Comparison of ENCODE assay signal across 16 cellular contexts in the genomic region with DNA sequence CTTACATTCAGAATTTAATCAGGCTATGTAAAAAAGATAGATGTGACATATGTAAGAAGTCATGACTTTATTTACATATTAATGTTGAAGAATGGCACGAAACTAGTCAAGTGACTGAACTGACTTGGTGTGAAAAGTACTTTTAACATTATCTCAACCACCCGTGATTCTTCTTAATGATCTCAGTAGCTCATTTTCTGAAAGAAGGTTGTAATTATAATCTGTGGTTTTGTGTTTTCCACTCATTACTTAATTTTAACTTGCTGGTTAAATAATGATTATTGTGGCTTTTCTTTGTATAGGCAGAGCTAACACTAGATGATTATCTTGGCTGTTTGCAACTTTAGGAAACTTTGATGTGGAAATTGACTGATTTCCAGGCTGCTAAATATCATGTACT. TPM values are rescaled to one million over a fixed set of nuclear protein-coding genes. Genes with fewer than 3 reads are reported as not detected.
DNase-seq lines count a peak whose midpoint lies in the region; ATAC-seq and TF ChIP-seq lines count a peak whose summit lies in the region.
"Had no signal": no experiment of that assay in that cellular context is flagged by ENCODE, and none has a peak within 500 bp of the region (broad histone marks: within the 10 kb centered on the region; RNA-seq: fewer than 3 reads in every experiment).

No MANE protein-coding gene starts in this region.

- peaks cover 15% of the 10 kb centered on the region for H3K36me3 Mint-ChIP-seq in activated naive CD8-positive, alpha-beta T cell treated with anti-CD3 and anti-CD28 coated beads for 36 hours
- peaks cover 24% of the 10 kb centered on the region for H3K36me3 Mint-ChIP-seq in activated naive CD8-positive, alpha-beta T cell treated with anti-CD3 and anti-CD28 coated beads, Interleukin-2, amount 50 U/mL, for 24 hours (ENCODE audit: low read depth)
- H3K36me3 Mint-ChIP-seq in T-helper 2 cell treated with Interferon-gamma antibody and Interleukin-4, amounts not matched to agents 5 μg/mL and 100 μg/mL, for 36 hours (ENCODE audit: low read depth) = peaks cover 35% of the 10 kb centered on the region

- DNase-seq in activated naive CD8-positive, alpha-beta T cell treated with anti-CD3 and anti-CD28 coated beads for 36 hours = no peak
- no peak for DNase-seq in activated naive CD8-positive, alpha-beta T cell treated with anti-CD3 and anti-CD28 coated beads, Interleukin-2, amount 50 U/mL, for 24 hours
- DNase-seq in T-helper 2 cell treated with Interferon-gamma antibody and Interleukin-4, amounts not matched to agents 5 μg/mL and 100 μg/mL, for 36 hours (ENCODE audit: low spot score) = no peak
- peak; percentile 31 for DNase-seq in epithelial cell of proximal tubule (ENCODE audit: low read depth)
- DNase-seq: GM23248, NCI-H1417 treated with DMSO at 0.1 percent for 48 hours, NCI-H2029, NCI-H2171, NCI-H446, NCI-H69 had no signal

- H3K4me3 ChIP-seq in epithelial cell of proximal tubule (ENCODE audit: low read depth, low read length) = no peak overlapping the region
- H3K4me3 ChIP-seq: GM23248, K562 had no signal

- peak overlapping the region; percentile 29 for H3K27ac Mint-ChIP-seq in activated naive CD8-positive, alpha-beta T cell treated with anti-CD3 and anti-CD28 coated beads for 36 hours
- H3K27ac Mint-ChIP-seq in activated naive CD8-positive, alpha-beta T cell treated with anti-CD3 and anti-CD28 coated beads, Interleukin-2, amount 50 U/mL, for 24 hours = no peak overlapping the region
- H3K27ac Mint-ChIP-seq in T-helper 2 cell treated with Interferon-gamma antibody and Interleukin-4, amounts not matched to agents 5 μg/mL and 100 μg/mL, for 36 hours = peak overlapping the region; percentile 65

- ATAC-seq in activated naive CD8-positive, alpha-beta T cell treated with anti-CD3 and anti-CD28 coated beads, Interleukin-2, amount 50 U/mL, for 24 hours = no peak
- ATAC-seq in HG02763 (IDR thresholded peaks at IDR 0.05; ENCODE audit: unreplicated experiment) (no peak), GM18505 (IDR thresholded peaks at IDR 0.05; ENCODE audit: unreplicated experiment) (no peak), HG03354 (IDR thresholded peaks at IDR 0.05; ENCODE audit: poor library complexity, severe bottlenecking, unreplicated experiment) (no peak)
- ATAC-seq: HCT116, K562 had no signal

- H3K27me3 Mint-ChIP-seq in activated naive CD8-positive, alpha-beta T cell treated with anti-CD3 and anti-CD28 coated beads for 36 hours = no peaks in the 10 kb centered on the region
- no peaks in the 10 kb centered on the region for H3K27me3 Mint-ChIP-seq in activated naive CD8-positive, alpha-beta T cell treated with anti-CD3 and anti-CD28 coated beads, Interleukin-2, amount 50 U/mL, for 24 hours
- no peaks in the 10 kb centered on the region for H3K27me3 Mint-ChIP-seq in T-helper 2 cell treated with Interferon-gamma antibody and Interleukin-4, amounts not matched to agents 5 μg/mL and 100 μg/mL, for 36 hours (ENCODE audit: low read depth)

- TF ChIP-seq POLR2A in GM18505 (IDR thresholded peaks at IDR 0.05; ENCODE audit: borderline replicate concordance, extremely low read depth, insufficient read depth, insufficient read length) = no peak

- TF ChIP-seq CTCF in epithelial cell of proximal tubule (conservative IDR thresholded peaks at IDR 0.05; ENCODE audit: low read depth, low read length) = no peak

- no peaks in the 10 kb centered on the region for H3K9me3 Mint-ChIP-seq in activated naive CD8-positive, alpha-beta T cell treated with anti-CD3 and anti-CD28 coated beads for 36 hours
- H3K9me3 Mint-ChIP-seq in activated naive CD8-positive, alpha-beta T cell treated with anti-CD3 and anti-CD28 coated beads, Interleukin-2, amount 50 U/mL, for 24 hours = no peaks in the 10 kb centered on the region
- no peaks in the 10 kb centered on the region for H3K9me3 Mint-ChIP-seq in T-helper 2 cell treated with Interferon-gamma antibody and Interleukin-4, amounts not matched to agents 5 μg/mL and 100 μg/mL, for 36 hours

- H3K4me3 Mint-ChIP-seq in activated naive CD8-positive, alpha-beta T cell treated with anti-CD3 and anti-CD28 coated beads for 36 hours = no peak overlapping the region
- H3K4me3 Mint-ChIP-seq in activated naive CD8-positive, alpha-beta T cell treated with anti-CD3 and anti-CD28 coated beads, Interleukin-2, amount 50 U/mL, for 24 hours = no peak overlapping the region
- H3K4me3 Mint-ChIP-seq in T-helper 2 cell treated with Interferon-gamma antibody and Interleukin-4, amounts not matched to agents 5 μg/mL and 100 μg/mL, for 36 hours = peak overlapping the region; percentile 38

- peaks cover 12% of the 10 kb centered on the region for H3K4me1 Mint-ChIP-seq in activated naive CD8-positive, alpha-beta T cell treated with anti-CD3 and anti-CD28 coated beads for 36 hours
- H3K4me1 Mint-ChIP-seq in activated naive CD8-positive, alpha-beta T cell treated with anti-CD3 and anti-CD28 coated beads, Interleukin-2, amount 50 U/mL, for 24 hours = peaks cover 13% of the 10 kb centered on the region
- peaks cover 20% of the 10 kb centered on the region for H3K4me1 Mint-ChIP-seq in T-helper 2 cell treated with Interferon-gamma antibody and Interleukin-4, amounts not matched to agents 5 μg/mL and 100 μg/mL, for 36 hours (ENCODE audit: low read depth)

RNA-seq across cellular contexts. Expression of gene KCNJ13, which starts 18.5 kb away (rescaled TPM):
- not detected for total RNA-seq in activated naive CD8-positive, alpha-beta T cell treated with anti-CD3 and anti-CD28 coated beads for 36 hours
- not detected in 2 replicates for total RNA-seq in epithelial cell of proximal tubule
- total RNA-seq: GM23248, K562, OCI-LY7 had no signal
